Comparison of ENCODE assay signal across 15 cellular contexts in genomic region chr3:175948041-175948440, GRCh38.
A peak's percentile ranks its signal among the peaks of the same experiment; 100 is the strongest.
DNase-seq lines count a peak whose midpoint lies in the region; ATAC-seq, FAIRE-seq and TF ChIP-seq lines count a peak whose summit lies in the region.
"Had no signal": no experiment of that assay in that cellular context is flagged by ENCODE, and none has a peak within 500 bp of the region (broad histone marks: within the 10 kb centered on the region; RNA-seq: fewer than 3 reads in every experiment).

No MANE protein-coding gene starts in this region.

- CTCF ChIA-PET in HepG2 (lab: Yijun Ruan, JAX; ENCODE audit: low intra/inter-chr PET ratio, low total read pairs): no interaction called here

- no peak overlapping the region for H3K4me2 ChIP-seq in HepG2 (ENCODE audit: low read depth, low read length)

- no peak overlapping the region for H3K4me3 ChIP-seq in vagina
- no peak overlapping the region for H3K4me3 ChIP-seq in HepG2 (replicated peaks in 1 of 3; ENCODE audit: insufficient read depth in 1 of 3, low read depth in 2 of 3, low read length in 3 of 3)

- TF ChIP-seq EP300 in HepG2 (IDR thresholded peaks at IDR 0.05; ENCODE audit: low read depth in 2 of 2, low read length in 2 of 2) (no peak), HepG2 (CRISPR knock-in tag; IDR thresholded peaks at IDR 0.05; ENCODE audit: borderline replicate concordance) (no peak)

- no peak for TF ChIP-seq CTCF in vagina (IDR thresholded peaks at IDR 0.05)
- no peak for TF ChIP-seq CTCF in HepG2 (CRISPR knock-in tag; IDR thresholded peaks at IDR 0.05)

- 23% methylated on average over 3 of the region's 3 CpGs for WGBS in HepG2 (ENCODE audit: low lambda C conversion rate)

- TF ChIP-seq POLR2A in vagina (IDR thresholded peaks at IDR 0.05) (no peak), HepG2 (IDR thresholded peaks at IDR 0.05; ENCODE audit: insufficient read depth in 1 of 2, low read depth in 2 of 2, low read length in 2 of 2) (no peak)

- intact Hi-C loops in vagina (cut with DNase I): no loop called here
- intact Hi-C loops in HepG2 (cut with micrococcal nuclease; ENCODE audit: unreplicated experiment): no loop called here

- H3K27me3 ChIP-seq in vagina (no peaks in the 10 kb centered on the region), HepG2 (ENCODE audit: control insufficient read depth in 1 of 2, insufficient read depth in 2 of 2, low read length in 2 of 2) (no peaks in the 10 kb centered on the region)

- H3K9me3 ChIP-seq in vagina (no peaks in the 10 kb centered on the region), HepG2 (ENCODE audit: low read length) (peaks cover 87% of the 10 kb centered on the region)

- POLR2A ChIA-PET in HepG2 (lab: Yijun Ruan, JAX): no interaction called here

- no peak overlapping the region for H2AFZ ChIP-seq in HepG2 (ENCODE audit: low read length)

- no peaks in the 10 kb centered on the region for H3K4me1 ChIP-seq in vagina
- no peaks in the 10 kb centered on the region for H3K4me1 ChIP-seq in HepG2 (ENCODE audit: insufficient read depth, low read length)

- in situ Hi-C loops in HepG2 (cut with HindIII; ENCODE audit: extremely low pct_ligation_motif_present, low pct_unique_long_range_greater_than_20kb): no loop called here

- H3K36me3 ChIP-seq in vagina (no peaks in the 10 kb centered on the region), HepG2 (replicated peaks in 1 of 2; ENCODE audit: control insufficient read depth in 1 of 2, insufficient read depth in 2 of 2, low read length in 2 of 2) (no peaks in the 10 kb centered on the region)

- no peaks in the 10 kb centered on the region for H4K20me1 ChIP-seq in HepG2 (ENCODE audit: insufficient read depth, low read length)

- H3K79me2 ChIP-seq in HepG2 (ENCODE audit: insufficient read depth, low read length): no peaks in the 10 kb centered on the region

- H3K9ac ChIP-seq in HepG2 (ENCODE audit: insufficient read depth, low read depth, low read length): no peak overlapping the region

- no peak for ATAC-seq in HepG2

- FAIRE-seq in HepG2 (lab: Jason Lieb, UNC): no peak

- no peak for TF ChIP-seq RAD21 in HepG2 (CRISPR knock-in tag; IDR thresholded peaks at IDR 0.05)

- H3K27ac ChIP-seq in vagina: peak overlapping the region; percentile 2
- H3K27ac ChIP-seq in HepG2 (ENCODE audit: extremely low read length, insufficient read depth, low read length): no peak overlapping the region
- H3K27ac ChIP-seq: RWPE1 had no signal

- DNase-seq in NCI-H1092 treated with DMSO at 0.1 percent for 48 hours (lab: John Stamatoyannopoulos, UW) (peak; percentile 97), NCI-H2081 treated with DMSO at 0.1 percent for 48 hours (lab: John Stamatoyannopoulos, UW) (peak; percentile 90), NCI-H69 (lab: John Stamatoyannopoulos, UW) (peak; percentile 78), vagina (ENCODE audit: extremely low spot score in 2 of 2) (no peak), NCI-H2029 (lab: John Stamatoyannopoulos, UW) (no peak), pons (ENCODE audit: low spot score) (no peak), HepG2 (ENCODE audit: low spot score) (no peak)
- DNase-seq: ACHN, C1 segment of cervical spinal cord, DND-41, KG1, NCI-H187 treated with DMSO at 0.1 percent for 48 hours, NCI-H526, OCI-M1 had no signal

- no TSS peak for BruUV-seq in HepG2 (replicated peaks; lab: Mats Ljungman, UMichigan)

TF ChIP-seq in HepG2, 621 proteins besides CTCF, POLR2A, EP300 and RAD21:
- TF ChIP-seq HBP1 (CRISPR knock-in tag; IDR thresholded peaks at IDR 0.05; ENCODE audit: low read depth): no peak
- no peak for TF ChIP-seq SUZ12 (IDR thresholded peaks at IDR 0.05; ENCODE audit: low read depth, low read length)
- TF ChIP-seq ZBTB8A (CRISPR knock-in tag; IDR thresholded peaks at IDR 0.05; ENCODE audit: borderline replicate concordance, low read depth): no peak
- no peak for TF ChIP-seq MED8 (CRISPR knock-in tag; IDR thresholded peaks at IDR 0.05; ENCODE audit: insufficient replicate concordance)
- no peak for TF ChIP-seq TARDBP (CRISPR knock-in tag; IDR thresholded peaks at IDR 0.05)

Comparison
In these comparisons a context has a peak if more than half of its experiments do, and no peak if none do; other contexts are left out.
1. DNase-seq: peak in NCI-H1092 treated with DMSO at 0.1 percent for 48 hours (single experiment), NCI-H2081 treated with DMSO at 0.1 percent for 48 hours (single experiment) and NCI-H69 (single experiment); none in vagina (0 of 2), NCI-H2029 (single experiment), pons (single experiment) and HepG2 (single experiment).